In the genomic region with DNA sequence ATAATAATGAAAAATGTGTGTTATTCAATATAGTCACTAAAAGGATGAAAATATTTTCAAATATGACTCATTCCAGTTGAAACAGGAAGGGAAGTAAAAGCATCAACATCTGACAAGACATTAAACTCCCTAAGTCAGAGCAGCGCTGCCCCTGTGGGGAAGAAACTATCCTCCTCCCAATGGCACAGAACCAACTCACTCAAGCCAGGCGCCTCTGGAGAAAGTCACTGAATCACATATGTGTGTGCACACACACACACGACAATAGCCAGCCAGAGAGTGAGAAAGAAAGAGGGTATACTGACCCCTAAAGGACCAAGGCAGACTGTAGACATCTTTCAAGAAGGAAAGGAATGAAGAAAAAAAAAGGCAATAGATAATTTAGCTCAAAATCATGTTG, we compare ENCODE assay signal across 9 cellular contexts.
DNase-seq lines count a peak whose midpoint lies in the region; ATAC-seq and TF ChIP-seq lines count a peak whose summit lies in the region.
"Had no signal": no experiment of that assay in that cellular context is flagged by ENCODE, and none has a peak within 500 bp of the region (broad histone marks: within the 10 kb centered on the region; RNA-seq: fewer than 3 reads in every experiment).

No MANE protein-coding gene starts in this region.

- no peak overlapping the region for H2AFZ ChIP-seq in smooth muscle cell (ENCODE audit: low read depth)

- H3K27ac ChIP-seq in smooth muscle cell (ENCODE audit: low read depth) = peak overlapping the region; percentile 84

- H3K4me1 ChIP-seq in smooth muscle cell (ENCODE audit: low read depth) = peaks cover 2% of the 10 kb centered on the region

- no peaks in the 10 kb centered on the region for H3K9me3 ChIP-seq in smooth muscle cell (replicated peaks; ENCODE audit: low read depth)

- H3K9ac ChIP-seq in smooth muscle cell (ENCODE audit: low read depth) = no peak overlapping the region

- no peaks in the 10 kb centered on the region for H4K20me1 ChIP-seq in smooth muscle cell (ENCODE audit: low read depth)

- no peaks in the 10 kb centered on the region for H3K27me3 ChIP-seq in smooth muscle cell (ENCODE audit: low read depth)

- H3K4me3 ChIP-seq in smooth muscle cell = no peak overlapping the region

- 1% methylated on average over 3 of the region's 3 CpGs for WGBS in smooth muscle cell (ENCODE audit: low lambda C conversion rate)

- intact Hi-C loops in Right ventricle myocardium inferior (cut with DNase I) (loop anchor here (10.0 kb wide), 1 partner anchor 1049 kb away; no protein-coding TSS in a partner anchor), posterior cingulate gyrus (cut with DNase I) (loop anchor here (10.0 kb wide), 1 partner anchor 1049 kb away; no protein-coding TSS in a partner anchor)

- ATAC-seq in SK-N-SH treated with all-trans-retinoic acid at 6 μM for 48 hours (peak; percentile 84), Right ventricle myocardium inferior (peak; percentile 88)

- peaks cover 21% of the 10 kb centered on the region for H3F3A ChIP-seq in smooth muscle cell (ENCODE audit: low read depth)

- no peaks in the 10 kb centered on the region for H3K36me3 ChIP-seq in smooth muscle cell (ENCODE audit: low read depth)

- peak overlapping the region; percentile 73 for H3K4me2 ChIP-seq in smooth muscle cell

- no peaks in the 10 kb centered on the region for H3K79me2 ChIP-seq in smooth muscle cell (ENCODE audit: low read depth)

- peak; percentile 70 for DNase-seq in H4 (ENCODE audit: low spot score)
- peak; percentile 75 for DNase-seq in Right ventricle myocardium inferior (ENCODE audit: missing footprints)
- no peak for DNase-seq in smooth muscle cell (lab: John Stamatoyannopoulos, UW; ENCODE audit: unreplicated experiment)
- DNase-seq in putamen (ENCODE audit: low spot score) = no peak
- no peak for DNase-seq in posterior cingulate gyrus
- no peak for DNase-seq in T-helper 2 cell
- DNase-seq in NCI-H1436 treated with DMSO at 0.1 percent for 48 hours (lab: John Stamatoyannopoulos, UW) = no peak
- DNase-seq: activated B cell treated with CpG ODN at 0.5 μM for 24 hours had no signal

- TF ChIP-seq CTCF in smooth muscle cell (IDR thresholded peaks at IDR 0.05; ENCODE audit: borderline replicate concordance, insufficient read depth, poor library complexity, severe bottlenecking) = peak; percentile 43

TF ChIP-seq in SK-N-SH treated with all-trans-retinoic acid at 6 μM for 48 hours, 23 proteins besides CTCF, POLR2A, EP300 and RAD21:
- TF ChIP-seq TOX (CRISPR knock-in tag; IDR thresholded peaks at IDR 0.05; ENCODE audit: borderline replicate concordance) (no peak), ESRRG (CRISPR knock-in tag; IDR thresholded peaks at IDR 0.05) (no peak), ARNTL (CRISPR knock-in tag; IDR thresholded peaks at IDR 0.05; ENCODE audit: borderline replicate concordance, low read depth) (no peak), GLIS3 (CRISPR knock-in tag; IDR thresholded peaks at IDR 0.05) (no peak), SNAI2 (CRISPR knock-in tag; IDR thresholded peaks at IDR 0.05) (no peak), BACH2 (CRISPR knock-in tag; IDR thresholded peaks at IDR 0.05; ENCODE audit: borderline replicate concordance) (no peak), OSR1 (CRISPR knock-in tag; IDR thresholded peaks at IDR 0.05) (no peak), ZNF565 (CRISPR knock-in tag; conservative IDR thresholded peaks at IDR 0.05; ENCODE audit: low read depth) (no peak), CSDC2 (CRISPR knock-in tag; IDR thresholded peaks at IDR 0.05) (no peak), POU6F1 (CRISPR knock-in tag; IDR thresholded peaks at IDR 0.05; ENCODE audit: borderline replicate concordance, low read depth) (no peak), ZC3H10 (CRISPR knock-in tag; IDR thresholded peaks at IDR 0.05) (no peak), ISL1 (CRISPR knock-in tag; IDR thresholded peaks at IDR 0.05) (no peak)
- TF ChIP-seq, protein P1, sequence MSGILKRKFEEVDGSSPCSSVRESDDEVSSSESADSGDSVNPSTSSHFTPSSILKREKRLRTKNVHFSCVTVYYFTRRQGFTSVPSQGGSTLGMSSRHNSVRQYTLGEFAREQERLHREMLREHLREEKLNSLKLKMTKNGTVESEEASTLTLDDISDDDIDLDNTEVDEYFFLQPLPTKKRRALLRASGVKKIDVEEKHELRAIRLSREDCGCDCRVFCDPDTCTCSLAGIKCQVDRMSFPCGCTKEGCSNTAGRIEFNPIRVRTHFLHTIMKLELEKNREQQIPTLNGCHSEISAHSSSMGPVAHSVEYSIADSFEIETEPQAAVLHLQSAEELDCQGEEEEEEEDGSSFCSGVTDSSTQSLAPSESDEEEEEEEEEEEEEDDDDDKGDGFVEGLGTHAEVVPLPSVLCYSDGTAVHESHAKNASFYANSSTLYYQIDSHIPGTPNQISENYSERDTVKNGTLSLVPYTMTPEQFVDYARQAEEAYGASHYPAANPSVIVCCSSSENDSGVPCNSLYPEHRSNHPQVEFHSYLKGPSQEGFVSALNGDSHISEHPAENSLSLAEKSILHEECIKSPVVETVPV (CRISPR knock-in tag; IDR thresholded peaks at IDR 0.05) = no peak

Comparison
In these comparisons a context has a peak if more than half of its experiments do, and no peak if none do; other contexts are left out.
1. DNase-seq: peak in H4 (single experiment) and Right ventricle myocardium inferior (single experiment); none in smooth muscle cell (single experiment), putamen (single experiment), posterior cingulate gyrus (0 of 10), T-helper 2 cell (0 of 5) and NCI-H1436 treated with DMSO at 0.1 percent for 48 hours (single experiment).